ENCODE assay signal across 8 cellular contexts in genomic region chr12:102061096-102061555, GRCh38. TPM values are rescaled to one million over a fixed set of nuclear protein-coding genes. Genes with fewer than 3 reads are reported as not detected.
DNase-seq lines count a peak whose midpoint lies in the region; ATAC-seq, FAIRE-seq and TF ChIP-seq lines count a peak whose summit lies in the region.

No MANE protein-coding gene starts in this region.

- no peaks in the 10 kb centered on the region for H3K36me3 ChIP-seq in Caco-2 (ENCODE audit: control insufficient read depth, insufficient read depth, low read length)
- no peaks in the 10 kb centered on the region for H3K36me3 ChIP-seq in adrenal gland (replicated peaks in 1 of 2)
- H3K36me3 ChIP-seq in iPS-18a (ENCODE audit: control insufficient read depth, low read depth, low read length), result no peaks in the 10 kb centered on the region

- H3K9me3 ChIP-seq in Caco-2, result no peaks in the 10 kb centered on the region
- H3K9me3 ChIP-seq in adrenal gland (replicated peaks in 1 of 3), result no peaks in the 10 kb centered on the region
- H3K9me3 ChIP-seq in iPS-18a (ENCODE audit: control insufficient read depth, low read depth, low read length), result no peaks in the 10 kb centered on the region

- H3K4me3 Mint-ChIP-seq in Caco-2 (ENCODE audit: unreplicated experiment), result peak overlapping the region; percentile 99
- peak overlapping the region; percentile 96 for H3K4me3 Mint-ChIP-seq in stimulated activated effector memory CD8-positive, alpha-beta T cell treated with anti-CD3 and anti-CD28 coated beads, Interleukin-12 subunit alpha, Interleukin-12 subunit beta, amount 100 ng/mL, for 72 hours

- peak overlapping the region; percentile 61 for H3K9ac ChIP-seq in iPS-18a (ENCODE audit: low read length)

- TF ChIP-seq POLR2A in adrenal gland (IDR thresholded peaks at IDR 0.05), result no peak

- ATAC-seq in GM21360 (IDR thresholded peaks at IDR 0.05; ENCODE audit: unreplicated experiment), result peak; percentile 29
- ATAC-seq in stimulated activated effector memory CD8-positive, alpha-beta T cell treated with anti-CD3 and anti-CD28 coated beads, Interleukin-12 subunit alpha, Interleukin-12 subunit beta, amount 100 ng/mL, for 72 hours, result peak; percentile 75

- peak overlapping the region; percentile 46 for H3K4me3 ChIP-seq in Caco-2 (ENCODE audit: low read depth, low read length)
- peak overlapping the region; percentile 49 to 90 (median 64) for H3K4me3 ChIP-seq in adrenal gland
- H3K4me3 ChIP-seq in iPS-18a (ENCODE audit: low read length), result peak overlapping the region; percentile 88

- H3K4me1 ChIP-seq in Caco-2 (peaks cover 20% of the 10 kb centered on the region), adrenal gland (replicated peaks in 1 of 2) (no peaks in the 10 kb centered on the region), iPS-18a (ENCODE audit: control insufficient read depth, low read depth, low read length) (peaks cover 5% of the 10 kb centered on the region)

- TF ChIP-seq CTCF in Caco-2 (IDR thresholded peaks at IDR 0.05; ENCODE audit: insufficient read depth in 1 of 2, low read depth in 1 of 2, low read length in 1 of 2, severe bottlenecking in 1 of 2, unreplicated experiment in 1 of 2) (no peak), adrenal gland (IDR thresholded peaks at IDR 0.05) (no peak)

- H3K4me1 Mint-ChIP-seq in Caco-2 (ENCODE audit: low read depth, unreplicated experiment), result peaks cover 8% of the 10 kb centered on the region
- H3K4me1 Mint-ChIP-seq in stimulated activated effector memory CD8-positive, alpha-beta T cell treated with anti-CD3 and anti-CD28 coated beads, Interleukin-12 subunit alpha, Interleukin-12 subunit beta, amount 100 ng/mL, for 72 hours, result peaks cover 27% of the 10 kb centered on the region

- DNase-seq in Caco-2, result peak in 1 of 2 experiments; percentile 24
- peak; percentile 6 for DNase-seq in HS-5 (ENCODE audit: low read depth)
- DNase-seq in adrenal gland, result no peak
- peak in 1 of 2 donors; percentile 71 for DNase-seq in stimulated activated effector memory CD8-positive, alpha-beta T cell treated with anti-CD3 and anti-CD28 coated beads, Interleukin-12 subunit alpha, Interleukin-12 subunit beta, amount 100 ng/mL, for 72 hours (ENCODE audit: low spot score in 2 of 2)
- no peak for DNase-seq in GM19239 (ENCODE audit: insufficient read length, low spot score)
- no peak for DNase-seq in posterior cingulate gyrus

- CTCF ChIA-PET in Caco-2 (lab: Charles Lee), result interaction anchor here (0.6 kb wide), 1 partner anchor 119 kb away, joined by 5 read pairs; no protein-coding TSS in a partner anchor

- peaks cover 24% of the 10 kb centered on the region for H3K36me3 Mint-ChIP-seq in Caco-2 (ENCODE audit: insufficient read depth, unreplicated experiment)
- peaks cover 49% of the 10 kb centered on the region for H3K36me3 Mint-ChIP-seq in stimulated activated effector memory CD8-positive, alpha-beta T cell treated with anti-CD3 and anti-CD28 coated beads, Interleukin-12 subunit alpha, Interleukin-12 subunit beta, amount 100 ng/mL, for 72 hours

- H3K27ac ChIP-seq in adrenal gland (peak overlapping the region in 4 of 5 donors; percentile 52 to 91 (median 73)), iPS-18a (ENCODE audit: low read length) (no peak overlapping the region)

- intact Hi-C loops in Caco-2 (cut with micrococcal nuclease; ENCODE audit: unreplicated experiment), result no loop called here
- intact Hi-C loops in adrenal gland (cut with DNase I), result no loop called here
- intact Hi-C loops in posterior cingulate gyrus (cut with DNase I), result no loop called here

- peaks cover 9% of the 10 kb centered on the region for H3K9me3 Mint-ChIP-seq in Caco-2 (ENCODE audit: unreplicated experiment)
- H3K9me3 Mint-ChIP-seq in stimulated activated effector memory CD8-positive, alpha-beta T cell treated with anti-CD3 and anti-CD28 coated beads, Interleukin-12 subunit alpha, Interleukin-12 subunit beta, amount 100 ng/mL, for 72 hours, result no peaks in the 10 kb centered on the region

- H3K27me3 Mint-ChIP-seq in Caco-2 (ENCODE audit: insufficient read depth, unreplicated experiment), result no peaks in the 10 kb centered on the region

- peak overlapping the region; percentile 94 for H3K27ac Mint-ChIP-seq in Caco-2 (ENCODE audit: unreplicated experiment)
- peak overlapping the region; percentile 98 for H3K27ac Mint-ChIP-seq in stimulated activated effector memory CD8-positive, alpha-beta T cell treated with anti-CD3 and anti-CD28 coated beads, Interleukin-12 subunit alpha, Interleukin-12 subunit beta, amount 100 ng/mL, for 72 hours

- FAIRE-seq in GM19239 (lab: Jason Lieb, UNC), result no peak

- no TSS peak for BruUV-seq in Caco-2 (replicated peaks; lab: Mats Ljungman, UMichigan)

- H3K27me3 ChIP-seq in Caco-2 (replicated peaks; ENCODE audit: control insufficient read depth, insufficient read depth, low read length) (no peaks in the 10 kb centered on the region), adrenal gland (no peaks in the 10 kb centered on the region), iPS-18a (ENCODE audit: control insufficient read depth, insufficient read depth, low read length) (no peaks in the 10 kb centered on the region)

- WGBS in adrenal gland, 4 donors, result 30 to 32% (median 31%) methylated on average over 9 of the region's 9 CpGs

- POLR2A ChIA-PET in Caco-2 (lab: Charles Lee), result interaction anchor here (0.6 kb wide), 2 partner anchors 13 to 61 kb away, joined by 4 read pairs; no protein-coding TSS in a partner anchor

RNA-seq across cellular contexts. Expression of gene WASHC3, which starts 0.7 kb away (rescaled TPM):
- 40.4 and 43.2 TPM in 2 replicates for total RNA-seq in Caco-2 (2022)
- total RNA-seq in adrenal gland, result 10 to 100 TPM; 37.8 to 89.6 (median 49.0) TPM
- 100 to 1,000 TPM in 1 of 3 donors, 10 to 100 TPM in 2; 54.9 to 101 (median 72.7) TPM for polyA plus RNA-seq in adrenal gland

RNA-seq across cellular contexts. Expression of gene NUP37, which starts 58.8 kb away (rescaled TPM):
- total RNA-seq in Caco-2 (2022) (78.9 and 87.4 TPM in 2 replicates), adrenal gland (10 to 100 TPM; 16.2 to 80.8 (median 28.8) TPM)
- polyA plus RNA-seq in adrenal gland, result 10 to 100 TPM in 2 of 3 donors, 1 to 10 TPM in 1; 8.6 to 28.3 (median 12.5) TPM

RNA-seq across cellular contexts. Expression of gene PARPBP, which starts 58.9 kb away (rescaled TPM):
- total RNA-seq in Caco-2 (2022) (28.2 and 30.4 TPM in 2 replicates), adrenal gland (1 to 10 TPM in 7 of 8 donors, under 1 TPM in 1; 0.67 to 3.5 (median 1.4) TPM)
- polyA plus RNA-seq in adrenal gland, result 1 to 10 TPM in 2 of 3 donors, under 1 TPM in 1; 0.80 to 2.8 (median 1.3) TPM
